18 cellular contexts compared by ENCODE assay signal in genomic region chr22:22810471-22810870, GRCh38.
DNase-seq lines count a peak whose midpoint lies in the region; ATAC-seq and TF ChIP-seq lines count a peak whose summit lies in the region.
"Had no signal": no experiment of that assay in that cellular context is flagged by ENCODE, and none has a peak within 500 bp of the region (broad histone marks: within the 10 kb centered on the region; RNA-seq: fewer than 3 reads in every experiment).

No MANE protein-coding gene starts in this region.

- no peak overlapping the region for H3K4me3 ChIP-seq in mammary epithelial cell (replicated peaks in 1 of 3; ENCODE audit: insufficient read depth in 1 of 3, low read depth in 2 of 3, low read length in 3 of 3)
- no peak overlapping the region for H3K4me3 ChIP-seq in lung
- no peak overlapping the region for H3K4me3 ChIP-seq in aorta (ENCODE audit: low read length in 2 of 2)
- H3K4me3 ChIP-seq: A549, breast epithelium, prostate gland, right lobe of liver, stomach, thyroid gland had no signal

- in situ Hi-C loops in mammary epithelial cell (cut with MboI; ENCODE audit: low sequenced_read_pairs in 2 of 2): no loop called here

- H3K4me3 Mint-ChIP-seq in MCF 10A (ENCODE audit: unreplicated experiment): no peak overlapping the region
- no peak overlapping the region for H3K4me3 Mint-ChIP-seq in T-cell
- H3K4me3 Mint-ChIP-seq: activated naive CD8-positive, alpha-beta T cell; CD4-positive, alpha-beta T cell had no signal

- POLR2A ChIA-PET in MCF 10A (lab: Yijun Ruan, JAX): interaction anchor here (0.5 kb wide), 1 partner anchor 159 kb away, joined by 4 read pairs; no protein-coding TSS in a partner anchor
- POLR2A ChIA-PET in T-cell (lab: Charles Lee): interaction anchor here in 1 of 2 donors (0.7 kb wide), 1 partner anchor 57 kb away, joined by 3 read pairs; no protein-coding TSS in a partner anchor

- H3K36me3 ChIP-seq in mammary epithelial cell (ENCODE audit: insufficient read depth, low read length) (no peaks in the 10 kb centered on the region), lung (ENCODE audit: control insufficient read depth in 2 of 2, insufficient read depth in 2 of 2, low read length in 2 of 2) (no peaks in the 10 kb centered on the region), aorta (ENCODE audit: control insufficient read depth in 1 of 2, insufficient read depth in 2 of 2, low read length in 1 of 2) (no peaks in the 10 kb centered on the region)
- H3K36me3 ChIP-seq: breast epithelium, prostate gland, right lobe of liver, stomach, thyroid gland had no signal

- H3K36me3 Mint-ChIP-seq in MCF 10A (ENCODE audit: insufficient read depth, unreplicated experiment) (no peaks in the 10 kb centered on the region), T-cell (no peaks in the 10 kb centered on the region)
- H3K36me3 Mint-ChIP-seq: activated naive CD8-positive, alpha-beta T cell had no signal

- ATAC-seq in T-cell (replicated peaks in 1 of 4) (peak in 3 of 4 experiments; percentile 34 to 41 (median 34)), lung (ENCODE audit: insufficient read depth, low FRiP score) (no peak), aorta (ENCODE audit: low FRiP score) (peak; percentile 15), GM21619 (IDR thresholded peaks at IDR 0.05; ENCODE audit: unreplicated experiment) (no peak), GM21825 (IDR thresholded peaks at IDR 0.05; ENCODE audit: unreplicated experiment) (no peak)

- no peaks in the 10 kb centered on the region for H3K4me1 ChIP-seq in mammary epithelial cell (ENCODE audit: insufficient read depth, low read length)
- H3K4me1 ChIP-seq in lung (ENCODE audit: control insufficient read depth in 2 of 2, insufficient read depth in 2 of 2, low read length in 2 of 2): no peaks in the 10 kb centered on the region
- H3K4me1 ChIP-seq in aorta (ENCODE audit: control insufficient read depth in 1 of 2, insufficient read depth in 2 of 2, low read length in 2 of 2): no peaks in the 10 kb centered on the region
- H3K4me1 ChIP-seq: A549, breast epithelium, prostate gland, right lobe of liver, stomach, thyroid gland had no signal

- DNase-seq in MCF 10A (ENCODE audit: unreplicated experiment) (peak; percentile 19), mammary epithelial cell (no peak), T-cell (no peak), lung (ENCODE audit: low spot score) (peak; percentile 27), aorta (no peak), NCI-H82 (lab: John Stamatoyannopoulos, UW) (no peak)
- DNase-seq: mesendoderm, NCI-H187 had no signal

- WGBS in mammary epithelial cell (ENCODE audit: low coverage, missing lambda C conversion rate): 87% methylated on average over 3 of the region's 8 CpGs
- 81 to 83% methylated on average over 8 of the region's 8 CpGs for WGBS in lung, 2 donors
- 65 to 69% methylated on average over 7 to 8 of the region's 8 CpGs for WGBS in aorta, 2 donors

- BruUV-seq in MCF 10A (replicated peaks; lab: Mats Ljungman, UMichigan) (no TSS peak), mammary epithelial cell (replicated peaks; lab: Mats Ljungman, UMichigan) (no TSS peak)

- no peaks in the 10 kb centered on the region for H3K79me2 ChIP-seq in mammary epithelial cell (ENCODE audit: insufficient read depth, low read length)

- no peaks in the 10 kb centered on the region for H3K9me3 ChIP-seq in mammary epithelial cell (replicated peaks; ENCODE audit: insufficient read depth, low read length)
- peaks cover 0 to 2% of the 10 kb centered on the region in 2 donors for H3K9me3 ChIP-seq in lung (ENCODE audit: control insufficient read depth in 2 of 2, insufficient read depth in 1 of 2, low read length in 1 of 2)
- H3K9me3 ChIP-seq in aorta (ENCODE audit: control insufficient read depth, low read length): no peaks in the 10 kb centered on the region
- H3K9me3 ChIP-seq: A549, breast epithelium, prostate gland, right lobe of liver, stomach, thyroid gland had no signal

- intact Hi-C loops in MCF 10A (cut with micrococcal nuclease): no loop called here
- intact Hi-C loops in mammary epithelial cell (cut with micrococcal nuclease): no loop called here
- intact Hi-C loops in aorta (cut with DNase I): no loop called here

- TF ChIP-seq CTCF in MCF 10A (IDR thresholded peaks at IDR 0.05; ENCODE audit: unreplicated experiment) (no peak), mammary epithelial cell (conservative IDR thresholded peaks at IDR 0.05 in 1 of 2, IDR thresholded peaks at IDR 0.05 in 1 of 2; ENCODE audit: extremely low read depth in 1 of 2, insufficient read depth in 1 of 2, low read depth in 1 of 2, low read length in 2 of 2) (no peak), lung (IDR thresholded peaks at IDR 0.05; ENCODE audit: control extremely low read depth, extremely low read depth) (no peak)

- CTCF ChIA-PET in MCF 10A (lab: Yijun Ruan, JAX) (interaction anchor here (0.6 to 1.1 kb wide), 7 partner anchors 24 to 588 kb away, joined by 3 to 6 read pairs (median 4); no protein-coding TSS in a partner anchor), mammary epithelial cell (lab: Charles Lee; ENCODE audit: low non-redundant PET) (interaction anchor here (0.8 kb wide), 1 partner anchor 8 kb away, joined by 6 read pairs; no protein-coding TSS in a partner anchor), T-cell (lab: Charles Lee) (interaction anchor here (0.6 to 3.3 kb wide), 24 partner anchors 8 to 144 kb away, joined by 3 to 43 read pairs (median 5); no protein-coding TSS in a partner anchor)

- no peak overlapping the region for H3K9ac ChIP-seq in mammary epithelial cell (ENCODE audit: insufficient read depth, low read length)

- peaks cover 47% of the 10 kb centered on the region for H3K27me3 Mint-ChIP-seq in MCF 10A (ENCODE audit: insufficient read depth, unreplicated experiment)
- no peaks in the 10 kb centered on the region for H3K27me3 Mint-ChIP-seq in T-cell
- H3K27me3 Mint-ChIP-seq: activated naive CD8-positive, alpha-beta T cell; CD4-positive, alpha-beta T cell had no signal

- H3K4me1 Mint-ChIP-seq in MCF 10A (ENCODE audit: insufficient read depth, unreplicated experiment) (no peaks in the 10 kb centered on the region), T-cell (peaks cover 42 to 68% (median 60%) of the 10 kb centered on the region in 3 donors)

- dilution Hi-C loops in mammary epithelial cell (cut with HindIII; ENCODE audit: low sequenced_read_pairs): no loop called here

- no peak overlapping the region for H2AFZ ChIP-seq in mammary epithelial cell (ENCODE audit: low read depth, low read length)

- H4K20me1 ChIP-seq in mammary epithelial cell (ENCODE audit: insufficient read depth, low read length): no peaks in the 10 kb centered on the region

- H3K27ac ChIP-seq in mammary epithelial cell (ENCODE audit: insufficient read depth, low read depth, low read length) (no peak overlapping the region), lung (ENCODE audit: low read depth in 1 of 2, low read length in 1 of 2) (no peak overlapping the region), aorta (ENCODE audit: low read depth in 1 of 2, low read length in 2 of 2) (no peak overlapping the region)
- H3K27ac ChIP-seq: A549, breast epithelium, prostate gland, right lobe of liver, stomach, thyroid gland had no signal

- H3K9me3 Mint-ChIP-seq in MCF 10A (ENCODE audit: unreplicated experiment): no peaks in the 10 kb centered on the region
- no peaks in the 10 kb centered on the region for H3K9me3 Mint-ChIP-seq in T-cell
- H3K9me3 Mint-ChIP-seq: CD4-positive, alpha-beta T cell had no signal

- H3K27ac Mint-ChIP-seq in MCF 10A (ENCODE audit: low read depth, unreplicated experiment): no peak overlapping the region
- peak overlapping the region; percentile 23 to 39 for H3K27ac Mint-ChIP-seq in T-cell
- H3K27ac Mint-ChIP-seq: activated naive CD8-positive, alpha-beta T cell had no signal

- no peak overlapping the region for H3K4me2 ChIP-seq in mammary epithelial cell (ENCODE audit: insufficient read depth, low read depth, low read length)
- H3K4me2 ChIP-seq: A549 had no signal

- H3K27me3 ChIP-seq in mammary epithelial cell (ENCODE audit: insufficient read depth, low read length): no peaks in the 10 kb centered on the region
- no peaks in the 10 kb centered on the region for H3K27me3 ChIP-seq in lung (ENCODE audit: control insufficient read depth, insufficient read depth)
- no peaks in the 10 kb centered on the region for H3K27me3 ChIP-seq in aorta (ENCODE audit: control insufficient read depth in 1 of 2, insufficient read depth in 2 of 2, low read length in 1 of 2)
- H3K27me3 ChIP-seq: breast epithelium, right lobe of liver, stomach, thyroid gland had no signal

Comparison
In these comparisons a context has a peak if more than half of its experiments do, and no peak if none do; other contexts are left out.
1. DNase-seq: peak in MCF 10A (single experiment) and lung (single experiment); none in mammary epithelial cell (single experiment), T-cell (0 of 34), aorta (0 of 2) and NCI-H82 (single experiment).
2. ATAC-seq: peak in T-cell (3 of 4) and aorta (single experiment); none in lung (single experiment), GM21619 (single experiment) and GM21825 (single experiment).